ENCODE assay signal across 8 cellular contexts in the genomic region with DNA sequence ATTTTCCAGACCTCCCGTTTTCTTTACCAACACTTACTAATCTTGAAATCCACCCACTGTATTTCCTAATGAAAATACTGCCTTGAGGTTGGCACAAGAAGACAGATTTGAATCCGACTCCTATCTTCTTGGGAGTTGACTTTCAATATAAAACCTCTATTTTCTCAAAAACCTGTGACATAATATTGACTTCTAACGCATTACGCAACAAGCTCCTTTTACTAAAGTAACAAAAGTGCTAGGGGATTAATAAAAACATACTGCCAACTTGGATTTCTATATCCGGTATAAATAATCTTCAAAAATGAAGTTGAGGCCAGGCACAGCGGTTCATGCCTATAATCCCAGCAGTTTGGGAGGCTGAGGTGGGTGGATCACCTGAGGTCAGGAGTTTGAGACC.
"Had no signal": no experiment of that assay in that cellular context is flagged by ENCODE, and none has a peak within 500 bp of the region (broad histone marks: within the 10 kb centered on the region; RNA-seq: fewer than 3 reads in every experiment).

No MANE protein-coding gene starts in this region.

- DNase-seq: GDM1, GF-D8 had no signal

- H3K4me3 ChIP-seq: GM12878 had no signal

- ATAC-seq: GM12878 had no signal

- FAIRE-seq: G401.6, GM12878, GM12891, GM12892, GM18507, GM19239 had no signal
